1 cellular context compared by ENCODE assay signal in the genomic region with DNA sequence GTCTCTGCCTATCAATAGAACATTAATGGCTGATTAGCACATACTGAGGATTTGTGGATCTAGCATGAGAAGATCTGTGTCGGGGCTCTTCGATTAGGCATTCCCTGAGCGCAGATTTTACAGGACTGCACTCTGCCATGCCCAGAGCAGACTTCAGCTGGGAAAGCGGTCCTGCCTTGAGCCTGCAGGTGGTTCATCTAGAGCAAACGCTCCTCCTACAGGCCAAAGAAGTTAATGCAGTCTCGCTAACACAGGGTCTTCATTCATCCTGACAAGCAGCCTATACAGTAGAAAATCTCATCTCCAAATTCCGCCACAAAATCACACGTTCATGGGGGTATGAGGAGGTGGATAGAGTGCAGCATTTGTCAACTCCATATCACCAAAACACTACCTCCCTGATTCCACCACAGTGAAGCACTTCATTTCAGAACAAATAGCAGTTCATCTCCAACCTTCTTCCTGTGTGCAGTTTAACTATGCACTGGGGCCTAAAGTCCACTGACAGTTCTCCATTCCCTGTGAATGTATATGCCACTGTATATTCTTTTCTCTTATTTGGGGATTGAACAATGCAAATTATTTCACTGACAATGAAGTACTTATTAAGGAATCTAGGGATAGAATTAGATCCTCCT.
TF ChIP-seq lines count a peak whose summit lies in the region.

No MANE protein-coding gene starts in this region.

TF ChIP-seq in HepG2, 621 proteins besides CTCF, POLR2A, EP300 and RAD21 (continued from another document and continues in another):
- no peak for TF ChIP-seq HNRNPL (IDR thresholded peaks at IDR 0.05; ENCODE audit: low read depth, low read length)
- TF ChIP-seq ZNF274 (CRISPR knock-in tag; IDR thresholded peaks at IDR 0.05): no peak
- TF ChIP-seq DPF2 (CRISPR knock-in tag; IDR thresholded peaks at IDR 0.05; ENCODE audit: borderline replicate concordance, low read depth): no peak
- TF ChIP-seq DR1 (CRISPR knock-in tag; IDR thresholded peaks at IDR 0.05): no peak
- no peak for TF ChIP-seq CBX1 (IDR thresholded peaks at IDR 0.05; ENCODE audit: low read depth)
- TF ChIP-seq, protein P1, sequence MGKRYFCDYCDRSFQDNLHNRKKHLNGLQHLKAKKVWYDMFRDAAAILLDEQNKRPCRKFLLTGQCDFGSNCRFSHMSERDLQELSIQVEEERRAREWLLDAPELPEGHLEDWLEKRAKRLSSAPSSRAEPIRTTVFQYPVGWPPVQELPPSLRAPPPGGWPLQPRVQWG (CRISPR knock-in tag; IDR thresholded peaks at IDR 0.05; ENCODE audit: borderline replicate concordance, low read depth): no peak
- TF ChIP-seq ZMYM3 (CRISPR knock-in tag; IDR thresholded peaks at IDR 0.05): no peak
- TF ChIP-seq KDM2A (CRISPR knock-in tag; IDR thresholded peaks at IDR 0.05; ENCODE audit: borderline replicate concordance, low read depth): peak; percentile 29; the same call in 1 of the 2 replicates
- no peak for TF ChIP-seq TEAD2 (CRISPR knock-in tag; IDR thresholded peaks at IDR 0.05)
- no peak for TF ChIP-seq SP4 (CRISPR knock-in tag; IDR thresholded peaks at IDR 0.05)
- peak; percentile 12; the same call in 1 of the 2 replicates for TF ChIP-seq GATAD2A (CRISPR knock-in tag; IDR thresholded peaks at IDR 0.05)
- no peak for TF ChIP-seq YY1 (IDR thresholded peaks at IDR 0.05; ENCODE audit: insufficient read depth, insufficient replicate concordance, low read depth, low read length)
- TF ChIP-seq, protein P2, sequence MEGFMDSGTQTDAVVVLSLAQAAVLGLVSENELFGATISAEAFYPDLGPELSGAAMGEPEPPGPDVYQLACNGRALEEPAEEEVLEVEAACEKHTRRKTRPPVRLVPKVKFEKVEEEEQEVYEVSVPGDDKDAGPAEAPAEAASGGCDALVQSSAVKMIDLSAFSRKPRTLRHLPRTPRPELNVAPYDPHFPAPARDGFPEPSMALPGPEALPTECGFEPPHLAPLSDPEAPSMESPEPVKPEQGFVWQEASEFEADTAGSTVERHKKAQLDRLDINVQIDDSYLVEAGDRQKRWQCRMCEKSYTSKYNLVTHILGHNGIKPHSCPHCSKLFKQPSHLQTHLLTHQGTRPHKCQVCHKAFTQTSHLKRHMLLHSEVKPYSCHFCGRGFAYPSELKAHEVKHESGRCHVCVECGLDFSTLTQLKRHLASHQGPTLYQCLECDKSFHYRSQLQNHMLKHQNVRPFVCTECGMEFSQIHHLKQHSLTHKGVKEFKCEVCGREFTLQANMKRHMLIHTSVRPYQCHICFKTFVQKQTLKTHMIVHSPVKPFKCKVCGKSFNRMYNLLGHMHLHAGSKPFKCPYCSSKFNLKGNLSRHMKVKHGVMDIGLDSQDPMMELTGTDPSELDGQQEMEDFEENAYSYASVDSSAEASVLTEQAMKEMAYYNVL (CRISPR knock-in tag; IDR thresholded peaks at IDR 0.05; ENCODE audit: borderline replicate concordance): no peak
- no peak for TF ChIP-seq ZNF557 (CRISPR knock-in tag; IDR thresholded peaks at IDR 0.05)
- TF ChIP-seq ZFX (CRISPR knock-in tag; IDR thresholded peaks at IDR 0.05; ENCODE audit: low read depth): 0 out of 2 replicates have a peak, but pooled peaks have one; percentile 14
- TF ChIP-seq, protein P3, sequence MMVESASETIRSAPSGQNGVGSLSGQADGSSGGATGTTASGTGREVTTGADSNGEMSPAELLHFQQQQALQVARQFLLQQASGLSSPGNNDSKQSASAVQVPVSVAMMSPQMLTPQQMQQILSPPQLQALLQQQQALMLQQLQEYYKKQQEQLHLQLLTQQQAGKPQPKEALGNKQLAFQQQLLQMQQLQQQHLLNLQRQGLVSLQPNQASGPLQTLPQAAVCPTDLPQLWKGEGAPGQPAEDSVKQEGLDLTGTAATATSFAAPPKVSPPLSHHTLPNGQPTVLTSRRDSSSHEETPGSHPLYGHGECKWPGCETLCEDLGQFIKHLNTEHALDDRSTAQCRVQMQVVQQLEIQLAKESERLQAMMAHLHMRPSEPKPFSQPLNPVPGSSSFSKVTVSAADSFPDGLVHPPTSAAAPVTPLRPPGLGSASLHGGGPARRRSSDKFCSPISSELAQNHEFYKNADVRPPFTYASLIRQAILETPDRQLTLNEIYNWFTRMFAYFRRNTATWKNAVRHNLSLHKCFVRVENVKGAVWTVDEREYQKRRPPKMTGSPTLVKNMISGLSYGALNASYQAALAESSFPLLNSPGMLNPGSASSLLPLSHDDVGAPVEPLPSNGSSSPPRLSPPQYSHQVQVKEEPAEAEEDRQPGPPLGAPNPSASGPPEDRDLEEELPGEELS (CRISPR knock-in tag; IDR thresholded peaks at IDR 0.05): no peak
- TF ChIP-seq SOX6 (IDR thresholded peaks at IDR 0.05): no peak
- TF ChIP-seq SOX6 (CRISPR knock-in tag; IDR thresholded peaks at IDR 0.05): 0 out of 2 replicates have a peak, but pooled peaks have one; percentile 20
- no peak for TF ChIP-seq ZNF562 (CRISPR knock-in tag; IDR thresholded peaks at IDR 0.05; ENCODE audit: borderline replicate concordance)
- TF ChIP-seq, protein P4, sequence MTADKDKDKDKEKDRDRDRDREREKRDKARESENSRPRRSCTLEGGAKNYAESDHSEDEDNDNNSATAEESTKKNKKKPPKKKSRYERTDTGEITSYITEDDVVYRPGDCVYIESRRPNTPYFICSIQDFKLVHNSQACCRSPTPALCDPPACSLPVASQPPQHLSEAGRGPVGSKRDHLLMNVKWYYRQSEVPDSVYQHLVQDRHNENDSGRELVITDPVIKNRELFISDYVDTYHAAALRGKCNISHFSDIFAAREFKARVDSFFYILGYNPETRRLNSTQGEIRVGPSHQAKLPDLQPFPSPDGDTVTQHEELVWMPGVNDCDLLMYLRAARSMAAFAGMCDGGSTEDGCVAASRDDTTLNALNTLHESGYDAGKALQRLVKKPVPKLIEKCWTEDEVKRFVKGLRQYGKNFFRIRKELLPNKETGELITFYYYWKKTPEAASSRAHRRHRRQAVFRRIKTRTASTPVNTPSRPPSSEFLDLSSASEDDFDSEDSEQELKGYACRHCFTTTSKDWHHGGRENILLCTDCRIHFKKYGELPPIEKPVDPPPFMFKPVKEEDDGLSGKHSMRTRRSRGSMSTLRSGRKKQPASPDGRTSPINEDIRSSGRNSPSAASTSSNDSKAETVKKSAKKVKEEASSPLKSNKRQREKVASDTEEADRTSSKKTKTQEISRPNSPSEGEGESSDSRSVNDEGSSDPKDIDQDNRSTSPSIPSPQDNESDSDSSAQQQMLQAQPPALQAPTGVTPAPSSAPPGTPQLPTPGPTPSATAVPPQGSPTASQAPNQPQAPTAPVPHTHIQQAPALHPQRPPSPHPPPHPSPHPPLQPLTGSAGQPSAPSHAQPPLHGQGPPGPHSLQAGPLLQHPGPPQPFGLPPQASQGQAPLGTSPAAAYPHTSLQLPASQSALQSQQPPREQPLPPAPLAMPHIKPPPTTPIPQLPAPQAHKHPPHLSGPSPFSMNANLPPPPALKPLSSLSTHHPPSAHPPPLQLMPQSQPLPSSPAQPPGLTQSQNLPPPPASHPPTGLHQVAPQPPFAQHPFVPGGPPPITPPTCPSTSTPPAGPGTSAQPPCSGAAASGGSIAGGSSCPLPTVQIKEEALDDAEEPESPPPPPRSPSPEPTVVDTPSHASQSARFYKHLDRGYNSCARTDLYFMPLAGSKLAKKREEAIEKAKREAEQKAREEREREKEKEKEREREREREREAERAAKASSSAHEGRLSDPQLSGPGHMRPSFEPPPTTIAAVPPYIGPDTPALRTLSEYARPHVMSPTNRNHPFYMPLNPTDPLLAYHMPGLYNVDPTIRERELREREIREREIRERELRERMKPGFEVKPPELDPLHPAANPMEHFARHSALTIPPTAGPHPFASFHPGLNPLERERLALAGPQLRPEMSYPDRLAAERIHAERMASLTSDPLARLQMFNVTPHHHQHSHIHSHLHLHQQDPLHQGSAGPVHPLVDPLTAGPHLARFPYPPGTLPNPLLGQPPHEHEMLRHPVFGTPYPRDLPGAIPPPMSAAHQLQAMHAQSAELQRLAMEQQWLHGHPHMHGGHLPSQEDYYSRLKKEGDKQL (CRISPR knock-in tag; IDR thresholded peaks at IDR 0.05; ENCODE audit: low read depth): no peak
- TF ChIP-seq, protein P5, sequence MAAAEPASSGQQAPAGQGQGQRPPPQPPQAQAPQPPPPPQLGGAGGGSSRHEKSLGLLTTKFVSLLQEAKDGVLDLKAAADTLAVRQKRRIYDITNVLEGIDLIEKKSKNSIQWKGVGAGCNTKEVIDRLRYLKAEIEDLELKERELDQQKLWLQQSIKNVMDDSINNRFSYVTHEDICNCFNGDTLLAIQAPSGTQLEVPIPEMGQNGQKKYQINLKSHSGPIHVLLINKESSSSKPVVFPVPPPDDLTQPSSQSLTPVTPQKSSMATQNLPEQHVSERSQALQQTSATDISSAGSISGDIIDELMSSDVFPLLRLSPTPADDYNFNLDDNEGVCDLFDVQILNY (CRISPR knock-in tag; conservative IDR thresholded peaks at IDR 0.05): no peak
- TF ChIP-seq, protein P6, sequence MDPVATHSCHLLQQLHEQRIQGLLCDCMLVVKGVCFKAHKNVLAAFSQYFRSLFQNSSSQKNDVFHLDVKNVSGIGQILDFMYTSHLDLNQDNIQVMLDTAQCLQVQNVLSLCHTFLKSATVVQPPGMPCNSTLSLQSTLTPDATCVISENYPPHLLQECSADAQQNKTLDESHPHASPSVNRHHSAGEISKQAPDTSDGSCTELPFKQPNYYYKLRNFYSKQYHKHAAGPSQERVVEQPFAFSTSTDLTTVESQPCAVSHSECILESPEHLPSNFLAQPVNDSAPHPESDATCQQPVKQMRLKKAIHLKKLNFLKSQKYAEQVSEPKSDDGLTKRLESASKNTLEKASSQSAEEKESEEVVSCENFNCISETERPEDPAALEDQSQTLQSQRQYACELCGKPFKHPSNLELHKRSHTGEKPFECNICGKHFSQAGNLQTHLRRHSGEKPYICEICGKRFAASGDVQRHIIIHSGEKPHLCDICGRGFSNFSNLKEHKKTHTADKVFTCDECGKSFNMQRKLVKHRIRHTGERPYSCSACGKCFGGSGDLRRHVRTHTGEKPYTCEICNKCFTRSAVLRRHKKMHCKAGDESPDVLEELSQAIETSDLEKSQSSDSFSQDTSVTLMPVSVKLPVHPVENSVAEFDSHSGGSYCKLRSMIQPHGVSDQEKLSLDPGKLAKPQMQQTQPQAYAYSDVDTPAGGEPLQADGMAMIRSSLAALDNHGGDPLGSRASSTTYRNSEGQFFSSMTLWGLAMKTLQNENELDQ (CRISPR knock-in tag; IDR thresholded peaks at IDR 0.05; ENCODE audit: borderline replicate concordance): no peak
- TF ChIP-seq RXRB (CRISPR knock-in tag; IDR thresholded peaks at IDR 0.05; ENCODE audit: borderline replicate concordance): 0 out of 2 replicates have a peak, but pooled peaks have one; percentile 7
- no peak for TF ChIP-seq ZNF549 (CRISPR knock-in tag; IDR thresholded peaks at IDR 0.05)
- TF ChIP-seq, protein P7, sequence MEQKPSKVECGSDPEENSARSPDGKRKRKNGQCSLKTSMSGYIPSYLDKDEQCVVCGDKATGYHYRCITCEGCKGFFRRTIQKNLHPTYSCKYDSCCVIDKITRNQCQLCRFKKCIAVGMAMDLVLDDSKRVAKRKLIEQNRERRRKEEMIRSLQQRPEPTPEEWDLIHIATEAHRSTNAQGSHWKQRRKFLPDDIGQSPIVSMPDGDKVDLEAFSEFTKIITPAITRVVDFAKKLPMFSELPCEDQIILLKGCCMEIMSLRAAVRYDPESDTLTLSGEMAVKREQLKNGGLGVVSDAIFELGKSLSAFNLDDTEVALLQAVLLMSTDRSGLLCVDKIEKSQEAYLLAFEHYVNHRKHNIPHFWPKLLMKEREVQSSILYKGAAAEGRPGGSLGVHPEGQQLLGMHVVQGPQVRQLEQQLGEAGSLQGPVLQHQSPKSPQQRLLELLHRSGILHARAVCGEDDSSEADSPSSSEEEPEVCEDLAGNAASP (CRISPR knock-in tag; IDR thresholded peaks at IDR 0.05; ENCODE audit: borderline replicate concordance): 0 out of 2 replicates have a peak, but pooled peaks have one; percentile 25
- TF ChIP-seq, protein P8, sequence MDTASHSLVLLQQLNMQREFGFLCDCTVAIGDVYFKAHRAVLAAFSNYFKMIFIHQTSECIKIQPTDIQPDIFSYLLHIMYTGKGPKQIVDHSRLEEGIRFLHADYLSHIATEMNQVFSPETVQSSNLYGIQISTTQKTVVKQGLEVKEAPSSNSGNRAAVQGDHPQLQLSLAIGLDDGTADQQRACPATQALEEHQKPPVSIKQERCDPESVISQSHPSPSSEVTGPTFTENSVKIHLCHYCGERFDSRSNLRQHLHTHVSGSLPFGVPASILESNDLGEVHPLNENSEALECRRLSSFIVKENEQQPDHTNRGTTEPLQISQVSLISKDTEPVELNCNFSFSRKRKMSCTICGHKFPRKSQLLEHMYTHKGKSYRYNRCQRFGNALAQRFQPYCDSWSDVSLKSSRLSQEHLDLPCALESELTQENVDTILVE (CRISPR knock-in tag; IDR thresholded peaks at IDR 0.05): peak; percentile 51; the same call in 1 of the 2 replicates
- TF ChIP-seq HNF4A (CRISPR knock-in tag; IDR thresholded peaks at IDR 0.05): peak; percentile 74
- TF ChIP-seq ZNF776 (CRISPR knock-in tag; IDR thresholded peaks at IDR 0.05): no peak
- no peak for TF ChIP-seq ZNF766 (CRISPR knock-in tag; IDR thresholded peaks at IDR 0.05; ENCODE audit: borderline replicate concordance)
- TF ChIP-seq, protein P9, sequence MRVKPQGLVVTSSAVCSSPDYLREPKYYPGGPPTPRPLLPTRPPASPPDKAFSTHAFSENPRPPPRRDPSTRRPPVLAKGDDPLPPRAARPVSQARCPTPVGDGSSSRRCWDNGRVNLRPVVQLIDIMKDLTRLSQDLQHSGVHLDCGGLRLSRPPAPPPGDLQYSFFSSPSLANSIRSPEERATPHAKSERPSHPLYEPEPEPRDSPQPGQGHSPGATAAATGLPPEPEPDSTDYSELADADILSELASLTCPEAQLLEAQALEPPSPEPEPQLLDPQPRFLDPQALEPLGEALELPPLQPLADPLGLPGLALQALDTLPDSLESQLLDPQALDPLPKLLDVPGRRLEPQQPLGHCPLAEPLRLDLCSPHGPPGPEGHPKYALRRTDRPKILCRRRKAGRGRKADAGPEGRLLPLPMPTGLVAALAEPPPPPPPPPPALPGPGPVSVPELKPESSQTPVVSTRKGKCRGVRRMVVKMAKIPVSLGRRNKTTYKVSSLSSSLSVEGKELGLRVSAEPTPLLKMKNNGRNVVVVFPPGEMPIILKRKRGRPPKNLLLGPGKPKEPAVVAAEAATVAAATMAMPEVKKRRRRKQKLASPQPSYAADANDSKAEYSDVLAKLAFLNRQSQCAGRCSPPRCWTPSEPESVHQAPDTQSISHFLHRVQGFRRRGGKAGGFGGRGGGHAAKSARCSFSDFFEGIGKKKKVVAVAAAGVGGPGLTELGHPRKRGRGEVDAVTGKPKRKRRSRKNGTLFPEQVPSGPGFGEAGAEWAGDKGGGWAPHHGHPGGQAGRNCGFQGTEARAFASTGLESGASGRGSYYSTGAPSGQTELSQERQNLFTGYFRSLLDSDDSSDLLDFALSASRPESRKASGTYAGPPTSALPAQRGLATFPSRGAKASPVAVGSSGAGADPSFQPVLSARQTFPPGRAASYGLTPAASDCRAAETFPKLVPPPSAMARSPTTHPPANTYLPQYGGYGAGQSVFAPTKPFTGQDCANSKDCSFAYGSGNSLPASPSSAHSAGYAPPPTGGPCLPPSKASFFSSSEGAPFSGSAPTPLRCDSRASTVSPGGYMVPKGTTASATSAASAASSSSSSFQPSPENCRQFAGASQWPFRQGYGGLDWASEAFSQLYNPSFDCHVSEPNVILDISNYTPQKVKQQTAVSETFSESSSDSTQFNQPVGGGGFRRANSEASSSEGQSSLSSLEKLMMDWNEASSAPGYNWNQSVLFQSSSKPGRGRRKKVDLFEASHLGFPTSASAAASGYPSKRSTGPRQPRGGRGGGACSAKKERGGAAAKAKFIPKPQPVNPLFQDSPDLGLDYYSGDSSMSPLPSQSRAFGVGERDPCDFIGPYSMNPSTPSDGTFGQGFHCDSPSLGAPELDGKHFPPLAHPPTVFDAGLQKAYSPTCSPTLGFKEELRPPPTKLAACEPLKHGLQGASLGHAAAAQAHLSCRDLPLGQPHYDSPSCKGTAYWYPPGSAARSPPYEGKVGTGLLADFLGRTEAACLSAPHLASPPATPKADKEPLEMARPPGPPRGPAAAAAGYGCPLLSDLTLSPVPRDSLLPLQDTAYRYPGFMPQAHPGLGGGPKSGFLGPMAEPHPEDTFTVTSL (CRISPR knock-in tag; IDR thresholded peaks at IDR 0.05; ENCODE audit: borderline replicate concordance): peak; percentile 37; the same call in 1 of the 2 replicates
- no peak for TF ChIP-seq FOXJ3 (CRISPR knock-in tag; IDR thresholded peaks at IDR 0.05; ENCODE audit: borderline replicate concordance)
- no peak for TF ChIP-seq KLF9 (CRISPR knock-in tag; IDR thresholded peaks at IDR 0.05; ENCODE audit: low read depth)
